8 cellular contexts compared by ENCODE assay signal in the genomic region with DNA sequence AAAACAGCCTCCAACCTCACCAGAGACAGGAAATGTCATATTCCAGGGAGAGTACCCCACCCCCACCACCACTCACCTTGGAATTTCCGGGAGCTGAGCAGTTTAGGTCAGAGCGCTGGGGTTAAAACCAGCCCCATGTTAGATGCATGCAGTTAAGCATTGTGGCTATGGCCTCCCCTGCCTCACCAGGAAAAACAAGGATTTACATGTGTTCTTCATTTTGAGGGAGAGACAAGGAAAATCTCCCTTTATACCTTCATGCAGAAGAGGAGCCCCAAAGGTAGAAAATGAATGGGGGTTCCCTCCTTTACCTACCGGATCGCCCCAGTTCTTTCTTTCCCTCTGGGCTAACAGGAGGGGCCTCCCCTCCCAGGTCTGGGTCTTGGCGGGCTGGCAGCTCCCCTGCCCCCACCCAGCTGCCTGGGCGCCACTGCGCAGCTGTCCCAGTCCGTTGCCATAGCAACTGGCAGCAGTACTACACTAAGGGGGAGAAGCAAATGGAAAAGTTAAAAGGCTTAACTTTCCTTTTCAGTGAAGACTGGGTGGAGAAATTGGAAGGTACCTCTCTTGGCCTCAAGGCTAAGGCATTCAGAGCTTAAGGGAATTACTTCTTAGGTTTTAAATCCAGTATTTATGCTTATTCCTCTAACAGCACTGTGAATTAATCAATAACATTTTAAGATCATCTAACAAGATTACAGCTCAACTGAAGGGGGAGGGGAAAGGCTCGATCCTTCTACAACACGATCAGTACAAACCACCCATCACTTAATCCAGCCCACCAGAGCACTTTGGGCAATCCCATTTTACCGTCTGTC. TPM values are rescaled to one million over a fixed set of nuclear protein-coding genes. Genes with fewer than 3 reads are reported as not detected.
DNase-seq lines count a peak whose midpoint lies in the region; ATAC-seq and TF ChIP-seq lines count a peak whose summit lies in the region.

No MANE protein-coding gene starts in this region.

- H3K9me3 ChIP-seq in esophagus muscularis mucosa: no peaks in the 10 kb centered on the region
- no peaks in the 10 kb centered on the region for H3K9me3 ChIP-seq in mucosa of descending colon
- no peaks in the 10 kb centered on the region for H3K9me3 ChIP-seq in subcutaneous abdominal adipose tissue (ENCODE audit: control insufficient read depth in 5 of 5, low read length in 5 of 5)

- WGBS in esophagus muscularis mucosa: 4% methylated on average over 11 of the region's 11 CpGs

- DNase-seq in stimulated activated CD4-positive, alpha-beta T cell treated with anti-CD3 and anti-CD28 coated beads, Interleukin-12 subunit alpha, Interleukin-12 subunit beta, amount 100 ng/mL, for 4 hours: peak; percentile 20
- no peak for DNase-seq in stimulated activated CD4-positive, alpha-beta T cell treated with anti-CD3 and anti-CD28 coated beads, Interleukin-2, amount 100 ng/mL, for 48 hours
- DNase-seq in NCI-H69 (lab: John Stamatoyannopoulos, UW) (peak; percentile 99), activated T-cell treated with anti-CD3 and anti-CD28 coated beads for 48 hours (ENCODE audit: low read depth) (peak; percentile 35), esophagus muscularis mucosa (ENCODE audit: extremely low spot score) (no peak), mucosa of descending colon (peak; percentile 49 to 69 (median 62))

- TF ChIP-seq EP300 in esophagus muscularis mucosa (IDR thresholded peaks at IDR 0.05): no peak

- ATAC-seq in HG03378 (IDR thresholded peaks at IDR 0.05; ENCODE audit: unreplicated experiment): peak; percentile 70
- peak; percentile 87 for ATAC-seq in mucosa of descending colon

- H3K36me3 ChIP-seq in esophagus muscularis mucosa (peaks cover 8 to 28% (median 23%) of the 10 kb centered on the region in 4 donors), mucosa of descending colon (ENCODE audit: low read depth) (peaks cover 4% of the 10 kb centered on the region), subcutaneous abdominal adipose tissue (ENCODE audit: control insufficient read depth in 5 of 5, insufficient read depth in 5 of 5, low read length in 5 of 5) (peaks cover 11 to 24% (median 20%) of the 10 kb centered on the region in 5 donors)

- no peak for TF ChIP-seq POLR2A in esophagus muscularis mucosa (IDR thresholded peaks at IDR 0.05; ENCODE audit: low read depth)

- H3K27ac ChIP-seq in esophagus muscularis mucosa (replicated peaks in 1 of 4): peak overlapping the region; percentile 84 to 87 (median 86)
- peak overlapping the region; percentile 14 for H3K27ac ChIP-seq in subcutaneous abdominal adipose tissue (ENCODE audit: low read depth, low read length)

- H3K27me3 ChIP-seq in esophagus muscularis mucosa: no peaks in the 10 kb centered on the region
- no peaks in the 10 kb centered on the region for H3K27me3 ChIP-seq in subcutaneous abdominal adipose tissue (ENCODE audit: control insufficient read depth in 5 of 5, insufficient read depth in 4 of 5, low read length in 5 of 5)

- TF ChIP-seq CTCF in esophagus muscularis mucosa (IDR thresholded peaks at IDR 0.05): no peak
- no peak for TF ChIP-seq CTCF in mucosa of descending colon (IDR thresholded peaks at IDR 0.05)

- peak overlapping the region in 4 of 5 donors; percentile 26 to 60 (median 55) for H3K9ac ChIP-seq in subcutaneous abdominal adipose tissue (ENCODE audit: low read length in 5 of 5)

- H3K4me1 ChIP-seq in esophagus muscularis mucosa (peaks cover 34 to 70% (median 58%) of the 10 kb centered on the region in 4 donors), mucosa of descending colon (ENCODE audit: low read depth) (peaks cover 10% of the 10 kb centered on the region), subcutaneous abdominal adipose tissue (ENCODE audit: control insufficient read depth in 5 of 5, insufficient read depth in 5 of 5, low read length in 5 of 5) (peaks cover 7 to 41% (median 27%) of the 10 kb centered on the region in 5 donors)

- H3K4me3 ChIP-seq in esophagus muscularis mucosa (peak overlapping the region; percentile 52 to 57 (median 55)), mucosa of descending colon (no peak overlapping the region), subcutaneous abdominal adipose tissue (ENCODE audit: low read depth in 1 of 5, low read length in 5 of 5) (peak overlapping the region; percentile 6 to 67 (median 63))

- intact Hi-C loops in esophagus muscularis mucosa (cut with DNase I) (no loop called here), mucosa of descending colon (cut with DNase I, micrococcal nuclease) (no loop called here)

RNA-seq across cellular contexts. Expression of a gene that starts 20.5 kb away (rescaled TPM):
- total RNA-seq in esophagus muscularis mucosa (10 to 100 TPM; 29.0 to 45.3 (median 37.3) TPM), mucosa of descending colon (10 to 100 TPM; 37.1 to 56.9 (median 50.5) TPM)

RNA-seq across cellular contexts. Expression of a gene that starts 21.1 kb away (rescaled TPM):
- total RNA-seq in esophagus muscularis mucosa (100 to 1,000 TPM; 216 to 368 (median 270) TPM), mucosa of descending colon (100 to 1,000 TPM; 580 to 894 (median 610) TPM)

RNA-seq across cellular contexts. Expression of a gene that starts 41.4 kb away (rescaled TPM):
- total RNA-seq in esophagus muscularis mucosa (1 to 10 TPM in 1 of 4 donors, under 1 TPM in 2, not detected in 1; 0.32 to 3.8 (median 0.42) TPM), mucosa of descending colon (under 1 TPM in 2 of 3 donors, not detected in 1; 0.25 to 0.31 TPM)

Comparison
In these comparisons a context has a peak if more than half of its experiments do, and no peak if none do; other contexts are left out.
1. DNase-seq: peak in stimulated activated CD4-positive, alpha-beta T cell treated with anti-CD3 and anti-CD28 coated beads, Interleukin-12 subunit alpha, Interleukin-12 subunit beta, amount 100 ng/mL, for 4 hours (single experiment), NCI-H69 (single experiment), activated T-cell treated with anti-CD3 and anti-CD28 coated beads for 48 hours (single experiment) and mucosa of descending colon (3 of 3); none in stimulated activated CD4-positive, alpha-beta T cell treated with anti-CD3 and anti-CD28 coated beads, Interleukin-2, amount 100 ng/mL, for 48 hours (0 of 2) and esophagus muscularis mucosa (single experiment).